8 cellular contexts compared by ENCODE assay signal in the genomic region with DNA sequence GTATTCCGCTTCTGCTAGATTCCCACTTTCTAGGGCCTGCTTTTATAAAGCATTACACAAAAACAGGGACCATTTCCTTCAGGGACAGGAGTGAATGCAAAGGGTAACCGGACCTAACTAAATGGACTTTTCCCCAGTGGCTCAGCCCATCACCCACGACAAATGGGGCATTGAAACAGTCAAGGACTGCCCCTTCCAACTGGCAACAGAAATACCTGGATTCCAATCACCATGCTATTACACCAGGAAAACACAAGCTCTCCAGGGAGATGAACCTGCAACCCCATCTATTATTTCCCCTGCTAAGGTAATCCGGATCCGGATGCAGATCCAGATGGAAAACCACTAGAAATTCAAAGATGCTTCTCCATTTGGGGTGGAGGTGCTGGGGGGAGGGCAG. TPM values are rescaled to one million over a fixed set of nuclear protein-coding genes. Genes with fewer than 3 reads are reported as not detected.
DNase-seq lines count a peak whose midpoint lies in the region; ATAC-seq and TF ChIP-seq lines count a peak whose summit lies in the region.

No MANE protein-coding gene starts in this region.

- H3K4me1 Mint-ChIP-seq in stimulated activated effector memory CD8-positive, alpha-beta T cell treated with anti-CD3 and anti-CD28 coated beads, Interleukin-12 subunit alpha, Interleukin-12 subunit beta, amount 100 ng/mL, for 72 hours = peaks cover 57% of the 10 kb centered on the region

- peaks cover 55% of the 10 kb centered on the region for H3K36me3 Mint-ChIP-seq in stimulated activated effector memory CD8-positive, alpha-beta T cell treated with anti-CD3 and anti-CD28 coated beads, Interleukin-12 subunit alpha, Interleukin-12 subunit beta, amount 100 ng/mL, for 72 hours

- TF ChIP-seq CTCF in gastroesophageal sphincter (IDR thresholded peaks at IDR 0.05) (no peak), GM13977 (IDR thresholded peaks at IDR 0.05; ENCODE audit: extremely low read depth, insufficient read depth, missing control alignments) (no peak)

- TF ChIP-seq EP300 in gastroesophageal sphincter (IDR thresholded peaks at IDR 0.05) = no peak

- WGBS in gastroesophageal sphincter (ENCODE audit: low coverage in 1 of 2), 2 donors = 25 to 45% methylated on average over 2 to 5 of the region's 5 CpGs

- peak overlapping the region; percentile 99 for H3K4me3 Mint-ChIP-seq in stimulated activated effector memory CD8-positive, alpha-beta T cell treated with anti-CD3 and anti-CD28 coated beads, Interleukin-12 subunit alpha, Interleukin-12 subunit beta, amount 100 ng/mL, for 72 hours

- H3K9me3 ChIP-seq in gastroesophageal sphincter = no peaks in the 10 kb centered on the region

- peak overlapping the region; percentile 98 for H3K27ac Mint-ChIP-seq in stimulated activated effector memory CD8-positive, alpha-beta T cell treated with anti-CD3 and anti-CD28 coated beads, Interleukin-12 subunit alpha, Interleukin-12 subunit beta, amount 100 ng/mL, for 72 hours

- no peaks in the 10 kb centered on the region for H3K27me3 ChIP-seq in gastroesophageal sphincter

- H3K4me1 ChIP-seq in gastroesophageal sphincter = peaks cover 0 to 48% (median 11%) of the 10 kb centered on the region in 3 donors

- H3K36me3 ChIP-seq in gastroesophageal sphincter = peaks cover 0 to 4% of the 10 kb centered on the region in 2 donors

- TF ChIP-seq POLR2A in gastroesophageal sphincter (IDR thresholded peaks at IDR 0.05) = no peak

- no peak for ATAC-seq in gastroesophageal sphincter
- no peak for ATAC-seq in stimulated activated effector memory CD8-positive, alpha-beta T cell treated with anti-CD3 and anti-CD28 coated beads, Interleukin-12 subunit alpha, Interleukin-12 subunit beta, amount 100 ng/mL, for 72 hours
- ATAC-seq in HG02759 (IDR thresholded peaks at IDR 0.05; ENCODE audit: unreplicated experiment) = no peak

- peak; percentile 52 for DNase-seq in NCI-H82 (lab: John Stamatoyannopoulos, UW)
- DNase-seq in NCI-H82 treated with DMSO at 0.1 percent for 48 hours (lab: John Stamatoyannopoulos, UW; ENCODE audit: unreplicated experiment) = no peak
- DNase-seq in SW480 (ENCODE audit: low spot score) = peak; percentile 21
- no peak for DNase-seq in stimulated activated effector memory CD8-positive, alpha-beta T cell treated with anti-CD3 and anti-CD28 coated beads, Interleukin-12 subunit alpha, Interleukin-12 subunit beta, amount 100 ng/mL, for 72 hours (ENCODE audit: low spot score in 2 of 2)
- no peak for DNase-seq in AG08395 (ENCODE audit: low spot score)
- DNase-seq in GM13977 (ENCODE audit: low spot score) = no peak

- peak overlapping the region; percentile 52 to 99 (median 92) for H3K27ac ChIP-seq in gastroesophageal sphincter

- in situ Hi-C loops in GM13977 (cut with MboI; ENCODE audit: low pct_unique_long_range_greater_than_20kb, low sequenced_read_pairs, unreplicated experiment) = loop anchor here (25.0 kb wide), 1 partner anchor 395 kb away; a partner anchor contains a TSS

- peak overlapping the region; percentile 78 to 87 for H3K4me3 ChIP-seq in gastroesophageal sphincter

- no peaks in the 10 kb centered on the region for H3K9me3 Mint-ChIP-seq in stimulated activated effector memory CD8-positive, alpha-beta T cell treated with anti-CD3 and anti-CD28 coated beads, Interleukin-12 subunit alpha, Interleukin-12 subunit beta, amount 100 ng/mL, for 72 hours

RNA-seq across cellular contexts. Expression of a gene that starts 1.0 kb away (rescaled TPM):
- total RNA-seq in gastroesophageal sphincter = 10 to 100 TPM; 11.5 to 26.8 (median 14.7) TPM

RNA-seq across cellular contexts. Expression of a gene that starts 1.3 kb away (rescaled TPM):
- total RNA-seq in gastroesophageal sphincter = 10 to 100 TPM in 3 of 4 donors, 1 to 10 TPM in 1; 9.2 to 25.8 (median 12.9) TPM

RNA-seq across cellular contexts. Expression of a gene that starts 39.7 kb away (rescaled TPM):
- total RNA-seq in gastroesophageal sphincter = 100 to 1,000 TPM in 3 of 4 donors, 10 to 100 TPM in 1; 94.9 to 203 (median 143) TPM

Comparison
In these comparisons a context has a peak if more than half of its experiments do, and no peak if none do; other contexts are left out.
1. DNase-seq: peak in NCI-H82 (single experiment) and SW480 (single experiment); none in NCI-H82 treated with DMSO at 0.1 percent for 48 hours (single experiment), stimulated activated effector memory CD8-positive, alpha-beta T cell treated with anti-CD3 and anti-CD28 coated beads, Interleukin-12 subunit alpha, Interleukin-12 subunit beta, amount 100 ng/mL, for 72 hours (0 of 2), AG08395 (single experiment) and GM13977 (single experiment).